11 cellular contexts compared by ENCODE assay signal in the genomic region with DNA sequence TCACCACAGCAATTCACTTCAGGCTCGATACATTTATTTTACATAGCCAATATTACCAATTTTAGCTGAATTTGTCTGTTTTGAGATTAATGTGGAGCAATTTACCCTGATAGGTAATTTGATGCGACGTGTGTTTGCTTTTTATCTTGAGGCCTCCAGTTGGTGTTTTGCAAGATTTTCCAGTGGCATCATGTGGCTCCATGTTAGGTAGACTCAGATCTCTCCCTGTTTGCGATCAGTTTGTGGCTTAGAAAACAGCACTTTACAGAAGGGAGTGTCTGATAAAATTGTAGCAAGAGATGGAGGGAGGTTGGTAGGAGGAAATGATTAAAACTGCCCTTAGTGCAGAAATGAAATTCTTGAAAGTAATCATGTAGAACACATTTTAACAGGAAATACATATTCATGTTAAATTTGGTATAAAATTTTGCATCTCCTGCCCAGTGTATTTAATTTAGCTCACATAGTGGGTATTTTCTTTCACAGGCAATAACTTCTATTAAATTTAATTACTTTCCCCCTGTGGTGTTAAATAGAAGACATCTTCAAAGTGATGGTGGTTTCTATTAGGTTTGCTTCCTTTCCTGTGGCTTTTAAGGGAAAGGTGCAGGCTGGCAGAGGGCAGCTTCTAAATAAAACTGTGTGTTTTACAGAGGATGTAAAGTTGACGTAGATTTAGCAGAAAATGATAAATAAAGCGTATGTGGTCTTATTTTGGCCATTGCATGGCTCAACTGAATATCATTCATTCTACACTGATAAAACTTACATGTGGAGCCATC.
DNase-seq lines count a peak whose midpoint lies in the region; ATAC-seq and TF ChIP-seq lines count a peak whose summit lies in the region.
"Had no signal": no experiment of that assay in that cellular context is flagged by ENCODE, and none has a peak within 500 bp of the region (broad histone marks: within the 10 kb centered on the region; RNA-seq: fewer than 3 reads in every experiment).

No MANE protein-coding gene starts in this region.

- H3K27me3 ChIP-seq in right atrium auricular region, result no peaks in the 10 kb centered on the region
- H3K27me3 ChIP-seq in upper lobe of right lung, result no peaks in the 10 kb centered on the region

- peak; percentile 21 for ATAC-seq in GM18873 (IDR thresholded peaks at IDR 0.05; ENCODE audit: low FRiP score, unreplicated experiment)
- ATAC-seq in GM21717 (IDR thresholded peaks at IDR 0.05; ENCODE audit: unreplicated experiment), result peak; percentile 30
- peak; percentile 24 for ATAC-seq in HG03342 (IDR thresholded peaks at IDR 0.05; ENCODE audit: unreplicated experiment)
- ATAC-seq in natural killer cell, result peak in 2 of 3 donors; percentile 53 to 75
- ATAC-seq in upper lobe of right lung, result no peak

- H3K4me3 ChIP-seq in right atrium auricular region (no peak overlapping the region), upper lobe of right lung (no peak overlapping the region)

- TF ChIP-seq CTCF in natural killer cell (IDR thresholded peaks at IDR 0.05) (no peak), right atrium auricular region (IDR thresholded peaks at IDR 0.05) (no peak), upper lobe of right lung (IDR thresholded peaks at IDR 0.05) (no peak)

- H3K27me3 Mint-ChIP-seq in natural killer cell (ENCODE audit: low read depth in 2 of 2), result no peaks in the 10 kb centered on the region
- H3K27me3 Mint-ChIP-seq: naive B cell had no signal

- H3K4me1 ChIP-seq in right atrium auricular region (peaks cover 0 to 8% of the 10 kb centered on the region in 2 donors), upper lobe of right lung (peaks cover 16% of the 10 kb centered on the region)

- H3K4me3 Mint-ChIP-seq in natural killer cell, result peak overlapping the region; percentile 48

- no peaks in the 10 kb centered on the region for H3K36me3 ChIP-seq in right atrium auricular region
- peaks cover 18% of the 10 kb centered on the region for H3K36me3 ChIP-seq in upper lobe of right lung

- DNase-seq in natural killer cell (no peak), right atrium auricular region (ENCODE audit: low spot score) (no peak), upper lobe of right lung (no peak), occipital lobe (lab: John Stamatoyannopoulos, UW) (no peak)
- DNase-seq: activated CD8-positive, alpha-beta memory T cell treated with anti-CD3 and anti-CD28 coated beads for 24 hours; DMS153; naive B cell; NCI-H2227 treated with DMSO at 0.1 percent for 48 hours had no signal

- H3K9me3 Mint-ChIP-seq in natural killer cell, result no peaks in the 10 kb centered on the region
- H3K9me3 Mint-ChIP-seq: naive B cell had no signal

- H3K9me3 ChIP-seq in right atrium auricular region (no peaks in the 10 kb centered on the region), upper lobe of right lung (no peaks in the 10 kb centered on the region)

- intact Hi-C loops in natural killer cell (cut with micrococcal nuclease), result no loop called here
- intact Hi-C loops in upper lobe of right lung (cut with DNase I), result no loop called here

- no peaks in the 10 kb centered on the region for H3K36me3 Mint-ChIP-seq in natural killer cell

- H3K4me1 Mint-ChIP-seq in natural killer cell, result peaks cover 59 to 64% of the 10 kb centered on the region in 2 donors

- peak overlapping the region; percentile 26 to 52 for H3K27ac Mint-ChIP-seq in natural killer cell

- H3K27ac ChIP-seq in right atrium auricular region (no peak overlapping the region), upper lobe of right lung (no peak overlapping the region)
